8 cellular contexts compared by ENCODE assay signal in genomic region chr1:145997156-145998023, GRCh38. TPM values are rescaled to one million over a fixed set of nuclear protein-coding genes. Genes with fewer than 3 reads are reported as not detected.
DNase-seq lines count a peak whose midpoint lies in the region; ATAC-seq and TF ChIP-seq lines count a peak whose summit lies in the region.

No MANE protein-coding gene starts in this region.

- no peak for TF ChIP-seq CTCF in epithelial cell of esophagus (IDR thresholded peaks at IDR 0.05; ENCODE audit: insufficient read depth, low read depth, low read length, missing control alignments)
- no peak for TF ChIP-seq CTCF in nephron (IDR thresholded peaks at IDR 0.05; ENCODE audit: unreplicated experiment in 3 of 3)

- peaks cover 0 to 19% (median 2%) of the 10 kb centered on the region in 8 donors for H3K9me3 Mint-ChIP-seq in CD4-positive, alpha-beta memory T cell
- H3K9me3 Mint-ChIP-seq in activated CD4-positive, alpha-beta memory T cell treated with anti-CD3 and anti-CD28 coated beads, Interleukin-2, amount 10 ng/mL, durations not matched to agents 7 days and 5 days = no peaks in the 10 kb centered on the region
- H3K9me3 Mint-ChIP-seq in nephron = no peaks in the 10 kb centered on the region

- DNase-seq in CD4-positive, alpha-beta memory T cell = peak; percentile 77 to 84 (median 80)
- DNase-seq in NCI-H146 (lab: John Stamatoyannopoulos, UW) = peak; percentile 35
- peak; percentile 61 for DNase-seq in activated CD4-positive, alpha-beta memory T cell treated with anti-CD3 and anti-CD28 coated beads, Interleukin-2, amount 10 ng/mL, durations not matched to agents 7 days and 5 days
- no peak for DNase-seq in epithelial cell of esophagus (ENCODE audit: low read depth)
- DNase-seq in kidney glomerular epithelial cell (lab: John Stamatoyannopoulos, UW) = no peak

- intact Hi-C loops in CD4-positive, alpha-beta memory T cell (cut with micrococcal nuclease) = loop anchor here (1.0 to 5.0 kb wide), 5 partner anchors 9 to 79 kb away; partner anchors contain the start of genes ANKRD34A, PEX11B and POLR3GL

- CTCF ChIA-PET in CD4-positive, alpha-beta memory T cell (lab: Charles Lee; ENCODE audit: partially characterized antibody) = interaction anchor here (0.7 to 16.1 kb wide), 8 partner anchors 9 to 140 kb away, joined by 3 to 224 read pairs (median 6); partner anchors contain the start of gene PIAS3
- CTCF ChIA-PET in activated CD4-positive, alpha-beta memory T cell treated with anti-CD3 and anti-CD28 coated beads, Interleukin-2, amount 10 ng/mL, durations not matched to agents 7 days and 5 days (lab: Charles Lee) = interaction anchor here (1.2 to 13.8 kb wide), 8 partner anchors 9 to 39 kb away, joined by 3 to 177 read pairs (median 6); partner anchors contain the start of genes ANKRD34A, LIX1L and POLR3GL

- H3K9me3 ChIP-seq in CD4-positive, alpha-beta memory T cell (ENCODE audit: control insufficient read depth in 1 of 2, low read length in 2 of 2) = no peaks in the 10 kb centered on the region

- no peaks in the 10 kb centered on the region for H3K27me3 ChIP-seq in CD4-positive, alpha-beta memory T cell (ENCODE audit: insufficient read depth, low read length)

- H3K36me3 Mint-ChIP-seq in CD4-positive, alpha-beta memory T cell = peaks cover 41 to 52% of the 10 kb centered on the region in 2 donors
- H3K36me3 Mint-ChIP-seq in activated CD4-positive, alpha-beta memory T cell treated with anti-CD3 and anti-CD28 coated beads, Interleukin-2, amount 10 ng/mL, durations not matched to agents 7 days and 5 days (ENCODE audit: low read depth) = peaks cover 41% of the 10 kb centered on the region
- H3K36me3 Mint-ChIP-seq in nephron (ENCODE audit: low read depth) = peaks cover 41% of the 10 kb centered on the region

- peak overlapping the region; percentile 97 to 99 for H3K4me3 ChIP-seq in CD4-positive, alpha-beta memory T cell (ENCODE audit: low read length in 2 of 2)
- H3K4me3 ChIP-seq in epithelial cell of esophagus (ENCODE audit: low read length) = peak overlapping the region; percentile 99

- peaks cover 64% of the 10 kb centered on the region for H3K4me1 ChIP-seq in CD4-positive, alpha-beta memory T cell (ENCODE audit: insufficient read depth, low read length)

- no peaks in the 10 kb centered on the region for H3K27me3 Mint-ChIP-seq in CD4-positive, alpha-beta memory T cell
- H3K27me3 Mint-ChIP-seq in activated CD4-positive, alpha-beta memory T cell treated with anti-CD3 and anti-CD28 coated beads, Interleukin-2, amount 10 ng/mL, durations not matched to agents 7 days and 5 days = no peaks in the 10 kb centered on the region
- H3K27me3 Mint-ChIP-seq in nephron (ENCODE audit: low read depth) = no peaks in the 10 kb centered on the region

- peaks cover 37 to 88% (median 49%) of the 10 kb centered on the region in 4 donors for H3K4me1 Mint-ChIP-seq in CD4-positive, alpha-beta memory T cell
- H3K4me1 Mint-ChIP-seq in activated CD4-positive, alpha-beta memory T cell treated with anti-CD3 and anti-CD28 coated beads, Interleukin-2, amount 10 ng/mL, durations not matched to agents 7 days and 5 days = peaks cover 61% of the 10 kb centered on the region
- peaks cover 43% of the 10 kb centered on the region for H3K4me1 Mint-ChIP-seq in nephron

- ATAC-seq in GM21360 (IDR thresholded peaks at IDR 0.05; ENCODE audit: unreplicated experiment) (peak; percentile 16), GM19324 (IDR thresholded peaks at IDR 0.05; ENCODE audit: low FRiP score, unreplicated experiment) (no peak)

- peak overlapping the region; percentile 96 to 99 (median 97) for H3K27ac Mint-ChIP-seq in CD4-positive, alpha-beta memory T cell
- peak overlapping the region; percentile 97 for H3K27ac Mint-ChIP-seq in activated CD4-positive, alpha-beta memory T cell treated with anti-CD3 and anti-CD28 coated beads, Interleukin-2, amount 10 ng/mL, durations not matched to agents 7 days and 5 days
- peak overlapping the region; percentile 95 to 97 (median 95) for H3K27ac Mint-ChIP-seq in nephron

- H3K4me3 Mint-ChIP-seq in CD4-positive, alpha-beta memory T cell = peak overlapping the region; percentile 96 to 99 (median 98)
- peak overlapping the region; percentile 93 for H3K4me3 Mint-ChIP-seq in activated CD4-positive, alpha-beta memory T cell treated with anti-CD3 and anti-CD28 coated beads, Interleukin-2, amount 10 ng/mL, durations not matched to agents 7 days and 5 days
- peak overlapping the region; percentile 90 to 96 (median 94) for H3K4me3 Mint-ChIP-seq in nephron

- peak overlapping the region; percentile 75 for H3K27ac ChIP-seq in CD4-positive, alpha-beta memory T cell (ENCODE audit: low read depth, low read length)

- H3K36me3 ChIP-seq in CD4-positive, alpha-beta memory T cell (ENCODE audit: insufficient read depth, low read length) = peaks cover 37% of the 10 kb centered on the region

- POLR2A ChIA-PET in CD4-positive, alpha-beta memory T cell (lab: Charles Lee; ENCODE audit: partially characterized antibody) = interaction anchor here (0.8 to 29.8 kb wide), 16 partner anchors 3 to 152 kb away, joined by 3 to 1967 read pairs (median 10); partner anchors contain the start of genes ANKRD34A, LIX1L, NUDT17 and PEX11B
- POLR2A ChIA-PET in activated CD4-positive, alpha-beta memory T cell treated with anti-CD3 and anti-CD28 coated beads, Interleukin-2, amount 10 ng/mL, durations not matched to agents 7 days and 5 days (lab: Charles Lee) = interaction anchor here (0.6 to 12.9 kb wide), 14 partner anchors 7 to 138 kb away, joined by 3 to 582 read pairs (median 7); partner anchors contain the start of genes ANKRD34A, LIX1L, POLR3GL and RBM8A

RNA-seq across cellular contexts. Expression of gene TXNIP, which starts 1.0 kb away (rescaled TPM):
- 100 to 1,000 TPM; 933 to 985 TPM for total RNA-seq in CD4-positive, alpha-beta memory T cell
- 1,000 to 10,000 TPM; 4,275 to 4,310 TPM for polyA plus RNA-seq in CD4-positive, alpha-beta memory T cell
- total RNA-seq in activated CD4-positive, alpha-beta memory T cell treated with anti-CD3 and anti-CD28 coated beads, Interleukin-2, amount 10 ng/mL, durations not matched to agents 7 days and 5 days = 100 to 1,000 TPM; 397 to 407 TPM

RNA-seq across cellular contexts. Expression of gene HJV, which starts 24.1 kb away (rescaled TPM):
- not detected for total RNA-seq in CD4-positive, alpha-beta memory T cell
- polyA plus RNA-seq in CD4-positive, alpha-beta memory T cell = not detected
- not detected for total RNA-seq in activated CD4-positive, alpha-beta memory T cell treated with anti-CD3 and anti-CD28 coated beads, Interleukin-2, amount 10 ng/mL, durations not matched to agents 7 days and 5 days

RNA-seq across cellular contexts. Expression of gene POLR3GL, which starts 32.9 kb away (rescaled TPM):
- 10 to 100 TPM; 36.6 to 38.3 TPM for total RNA-seq in CD4-positive, alpha-beta memory T cell
- polyA plus RNA-seq in CD4-positive, alpha-beta memory T cell = 100 to 1,000 TPM in 1 of 2 donors, 10 to 100 TPM in 1; 95.3 to 164 TPM
- total RNA-seq in activated CD4-positive, alpha-beta memory T cell treated with anti-CD3 and anti-CD28 coated beads, Interleukin-2, amount 10 ng/mL, durations not matched to agents 7 days and 5 days = 10 to 100 TPM; 32.4 to 33.7 TPM

RNA-seq across cellular contexts. Expression of gene ANKRD34A, which starts 33.0 kb away (rescaled TPM):
- total RNA-seq in CD4-positive, alpha-beta memory T cell = 1 to 10 TPM; 1.8 to 2.1 TPM
- polyA plus RNA-seq in CD4-positive, alpha-beta memory T cell = under 1 TPM in 1 of 2 donors, not detected in 1; 0.60 TPM
- total RNA-seq in activated CD4-positive, alpha-beta memory T cell treated with anti-CD3 and anti-CD28 coated beads, Interleukin-2, amount 10 ng/mL, durations not matched to agents 7 days and 5 days = 1 to 10 TPM; 2.9 to 3.7 TPM

RNA-seq across cellular contexts. Expression of gene LIX1L, which starts 39.6 kb away (rescaled TPM):
- 10 to 100 TPM; 64.5 to 66.1 TPM for total RNA-seq in CD4-positive, alpha-beta memory T cell
- 10 to 100 TPM; 35.3 to 35.7 TPM for polyA plus RNA-seq in CD4-positive, alpha-beta memory T cell
- 10 to 100 TPM; 50.3 to 51.0 TPM for total RNA-seq in activated CD4-positive, alpha-beta memory T cell treated with anti-CD3 and anti-CD28 coated beads, Interleukin-2, amount 10 ng/mL, durations not matched to agents 7 days and 5 days

Comparison
In these comparisons a context has a peak if more than half of its experiments do, and no peak if none do; other contexts are left out.
1. DNase-seq: peak in CD4-positive, alpha-beta memory T cell (5 of 5), NCI-H146 (single experiment) and activated CD4-positive, alpha-beta memory T cell treated with anti-CD3 and anti-CD28 coated beads, Interleukin-2, amount 10 ng/mL, durations not matched to agents 7 days and 5 days (single experiment); none in epithelial cell of esophagus (single experiment) and kidney glomerular epithelial cell (single experiment).
2. Peak in every context shown above with its lines, with median percentiles within 50 percentile points of each other: H3K27ac Mint-ChIP-seq and H3K4me3 Mint-ChIP-seq.